In genomic region chr4:185211641-185212040, GRCh38 we compare ENCODE assay signal across 9 cellular contexts. TPM values are rescaled to one million over a fixed set of nuclear protein-coding genes. Genes with fewer than 3 reads are reported as not detected.
DNase-seq lines count a peak whose midpoint lies in the region; ATAC-seq and TF ChIP-seq lines count a peak whose summit lies in the region.
"Had no signal": no experiment of that assay in that cellular context is flagged by ENCODE, and none has a peak within 500 bp of the region (broad histone marks: within the 10 kb centered on the region; RNA-seq: fewer than 3 reads in every experiment).

No MANE protein-coding gene starts in this region.

- CTCF ChIA-PET in CD8-positive, alpha-beta memory T cell (lab: Charles Lee) = no interaction called here

- POLR2A ChIA-PET in CD8-positive, alpha-beta memory T cell (lab: Charles Lee) = no interaction called here

- H3K9me2 ChIP-seq in Karpas-422 (replicated peaks; ENCODE audit: insufficient read depth, low read length) = no peaks in the 10 kb centered on the region

- H3K4me1 Mint-ChIP-seq in CD8-positive, alpha-beta memory T cell = peaks cover 21 to 58% (median 54%) of the 10 kb centered on the region in 3 donors
- peaks cover 32% of the 10 kb centered on the region for H3K4me1 Mint-ChIP-seq in nephron

- peak overlapping the region; percentile 89 to 96 (median 92) for H3K4me3 Mint-ChIP-seq in CD8-positive, alpha-beta memory T cell
- peak overlapping the region; percentile 84 to 93 (median 90) for H3K4me3 Mint-ChIP-seq in nephron

- H2AFZ ChIP-seq in Karpas-422 (ENCODE audit: low read length) = no peak overlapping the region

- no peaks in the 10 kb centered on the region for H3K9me3 Mint-ChIP-seq in CD8-positive, alpha-beta memory T cell
- H3K9me3 Mint-ChIP-seq in nephron = no peaks in the 10 kb centered on the region

- H3K27ac ChIP-seq in CD8-positive, alpha-beta memory T cell (ENCODE audit: low read depth, low read length) = no peak overlapping the region
- peak overlapping the region; percentile 95 for H3K27ac ChIP-seq in Karpas-422 (ENCODE audit: low read length)

- H3K36me3 ChIP-seq in CD8-positive, alpha-beta memory T cell (ENCODE audit: insufficient read depth, low read length) = no peaks in the 10 kb centered on the region
- H3K36me3 ChIP-seq in Karpas-422 (ENCODE audit: insufficient read depth, low read length) = no peaks in the 10 kb centered on the region

- H3K9ac ChIP-seq in Karpas-422 (ENCODE audit: low read length) = peak overlapping the region; percentile 80

- no peaks in the 10 kb centered on the region for H3K27me3 ChIP-seq in CD8-positive, alpha-beta memory T cell (ENCODE audit: insufficient read depth, low read length, poor library complexity, severe bottlenecking)
- H3K27me3 ChIP-seq in Karpas-422 (ENCODE audit: low read length) = no peaks in the 10 kb centered on the region

- peaks cover 26% of the 10 kb centered on the region for H3K4me1 ChIP-seq in CD8-positive, alpha-beta memory T cell (ENCODE audit: insufficient read depth, low read length)
- peaks cover 55% of the 10 kb centered on the region for H3K4me1 ChIP-seq in Karpas-422 (ENCODE audit: low read length)

- ATAC-seq in HG03045 (IDR thresholded peaks at IDR 0.05; ENCODE audit: unreplicated experiment) = no peak
- no peak for ATAC-seq in GM18858 (IDR thresholded peaks at IDR 0.05; ENCODE audit: unreplicated experiment)

- peaks cover 0 to 7% (median 4%) of the 10 kb centered on the region in 3 donors for H3K36me3 Mint-ChIP-seq in CD8-positive, alpha-beta memory T cell
- no peaks in the 10 kb centered on the region for H3K36me3 Mint-ChIP-seq in nephron (ENCODE audit: low read depth)

- H3K79me2 ChIP-seq in Karpas-422 (ENCODE audit: low read length) = peaks cover 62% of the 10 kb centered on the region

- TF ChIP-seq CTCF in nephron (IDR thresholded peaks at IDR 0.05; ENCODE audit: unreplicated experiment in 3 of 3) = no peak

- DNase-seq in CD8-positive, alpha-beta memory T cell = no peak
- no peak for DNase-seq in Karpas-422
- DNase-seq in cerebellar cortex (ENCODE audit: low spot score) = peak; percentile 24
- DNase-seq in central memory CD4-positive, alpha-beta T cell = no peak
- no peak for DNase-seq in germinal center (ENCODE audit: low spot score)
- DNase-seq: NCI-H510A had no signal

- H3K27ac Mint-ChIP-seq in CD8-positive, alpha-beta memory T cell = peak overlapping the region in 5 of 8 donors; percentile 0 to 80 (median 4)
- peak overlapping the region in 2 of 3 experiments; percentile 11 to 74 for H3K27ac Mint-ChIP-seq in nephron

- H3K4me2 ChIP-seq in Karpas-422 (ENCODE audit: low read depth, low read length, poor library complexity, severe bottlenecking) = peak overlapping the region; percentile 70

- H3K4me3 ChIP-seq in CD8-positive, alpha-beta memory T cell (ENCODE audit: low read length) = no peak overlapping the region
- H3K4me3 ChIP-seq in Karpas-422 (ENCODE audit: low read length) = peak overlapping the region; percentile 84

- no peaks in the 10 kb centered on the region for H4K20me1 ChIP-seq in Karpas-422 (ENCODE audit: insufficient read depth, low read depth, low read length)

- H3K9me3 ChIP-seq in CD8-positive, alpha-beta memory T cell (ENCODE audit: low read length) = no peaks in the 10 kb centered on the region
- H3K9me3 ChIP-seq in Karpas-422 (ENCODE audit: low read length) = no peaks in the 10 kb centered on the region

- no peaks in the 10 kb centered on the region for H3K27me3 Mint-ChIP-seq in CD8-positive, alpha-beta memory T cell
- H3K27me3 Mint-ChIP-seq in nephron (ENCODE audit: low read depth) = peaks cover 16% of the 10 kb centered on the region

RNA-seq across cellular contexts. Expression of gene SNX25, which starts 2.2 kb away (rescaled TPM):
- 10 to 100 TPM; 17.7 to 18.2 TPM for total RNA-seq in CD8-positive, alpha-beta memory T cell
- 7.8 TPM for polyA plus RNA-seq in CD8-positive, alpha-beta memory T cell
- 39.2 and 50.5 TPM in 2 replicates for total RNA-seq in Karpas-422 (2014; rRNA removed; shearing (Covaris generic); ENCODE audit: low replicate concordance)

RNA-seq across cellular contexts. Expression of gene CFAP97, which starts 7.8 kb away (rescaled TPM):
- 10 to 100 TPM; 49.9 to 50.1 TPM for total RNA-seq in CD8-positive, alpha-beta memory T cell
- polyA plus RNA-seq in CD8-positive, alpha-beta memory T cell = 107 TPM
- 15.8 and 44.5 TPM in 2 replicates for total RNA-seq in Karpas-422 (2014; rRNA removed; shearing (Covaris generic); ENCODE audit: low replicate concordance)
